13 cellular contexts compared by ENCODE assay signal in genomic region chr11:114218508-114218907, GRCh38.
"Had no signal": no experiment of that assay in that cellular context is flagged by ENCODE, and none has a peak within 500 bp of the region (broad histone marks: within the 10 kb centered on the region; RNA-seq: fewer than 3 reads in every experiment).

No MANE protein-coding gene starts in this region.

- H3K27ac ChIP-seq: cardiac muscle cell, ovary, upper lobe of right lung had no signal

- H3K9me3 Mint-ChIP-seq: activated naive CD8-positive, alpha-beta T cell treated with anti-CD3 and anti-CD28 coated beads, Interleukin-2, amount 50 U/mL, for 24 hours; nephron; stimulated activated naive CD8-positive, alpha-beta T cell treated with anti-CD3 and anti-CD28 coated beads, Interleukin-15, Interleukin-2, amounts not matched to agents 100 ng/mL and 50 ng/mL, for 24 hours had no signal

- DNase-seq: activated CD8-positive, alpha-beta memory T cell treated with anti-CD3 and anti-CD28 coated beads, Interleukin-2, amount 50 U/mL, for 4 hours; activated naive CD8-positive, alpha-beta T cell treated with anti-CD3 and anti-CD28 coated beads, Interleukin-2, amount 50 U/mL, for 24 hours; cortex of kidney; effector memory CD4-positive, alpha-beta T cell; mammary epithelial cell; ovary; SK-N-SH; stimulated activated CD4-positive, alpha-beta T cell treated with anti-CD3 and anti-CD28 coated beads, Interleukin-4, amount 100 ng/mL, for 1 hour; stimulated activated CD8-positive, alpha-beta memory T cell treated with anti-CD3 and anti-CD28 coated beads, Interleukin-4, amount 100 ng/mL, for 48 hours; upper lobe of right lung had no signal

- H3K9ac ChIP-seq: SK-N-SH had no signal

- H3K9me2 ChIP-seq: SK-N-SH had no signal

- H3K4me3 ChIP-seq: cardiac muscle cell, ovary, upper lobe of right lung had no signal

- H3K9me3 ChIP-seq: ovary, SK-N-SH, upper lobe of right lung had no signal

- H3K4me2 ChIP-seq: SK-N-SH had no signal

- ATAC-seq: activated naive CD8-positive, alpha-beta T cell treated with anti-CD3 and anti-CD28 coated beads, Interleukin-2, amount 50 U/mL, for 24 hours; upper lobe of right lung had no signal

- H3K27me3 ChIP-seq: ovary, upper lobe of right lung had no signal

- H3K27ac Mint-ChIP-seq: activated naive CD8-positive, alpha-beta T cell treated with anti-CD3 and anti-CD28 coated beads, Interleukin-2, amount 50 U/mL, for 24 hours; nephron; stimulated activated naive CD8-positive, alpha-beta T cell treated with anti-CD3 and anti-CD28 coated beads, Interleukin-15, Interleukin-2, amounts not matched to agents 100 ng/mL and 50 ng/mL, for 24 hours had no signal

- H3K4me3 Mint-ChIP-seq: activated naive CD8-positive, alpha-beta T cell treated with anti-CD3 and anti-CD28 coated beads, Interleukin-2, amount 50 U/mL, for 24 hours; nephron; stimulated activated naive CD8-positive, alpha-beta T cell treated with anti-CD3 and anti-CD28 coated beads, Interleukin-15, Interleukin-2, amounts not matched to agents 100 ng/mL and 50 ng/mL, for 24 hours had no signal

- H3K36me3 ChIP-seq: cardiac muscle cell, ovary had no signal
